In genomic region chr6:118530942-118531341, GRCh38 we compare ENCODE assay signal across 26 cellular contexts. TPM values are rescaled to one million over a fixed set of nuclear protein-coding genes. Genes with fewer than 3 reads are reported as not detected.
A peak's percentile ranks its signal among the peaks of the same experiment; 100 is the strongest.
DNase-seq lines count a peak whose midpoint lies in the region; ATAC-seq and TF ChIP-seq lines count a peak whose summit lies in the region.
"Had no signal": no experiment of that assay in that cellular context is flagged by ENCODE, and none has a peak within 500 bp of the region (broad histone marks: within the 10 kb centered on the region; RNA-seq: fewer than 3 reads in every experiment).

No MANE protein-coding gene starts in this region.

- H3K4me1 ChIP-seq in HEK293 (ENCODE audit: control insufficient read depth, insufficient read depth, low read length): no peaks in the 10 kb centered on the region
- H3K4me1 ChIP-seq: BE2C, BLaER1 had no signal

- peaks cover 72% of the 10 kb centered on the region for H3K4me1 Mint-ChIP-seq in activated naive CD4-positive, alpha-beta T cell treated with anti-CD3 and anti-CD28 coated beads, Interleukin-2, amount 50 U/mL, for 24 hours
- peaks cover 48% of the 10 kb centered on the region for H3K4me1 Mint-ChIP-seq in activated naive CD4-positive, alpha-beta T cell treated with anti-CD3 and anti-CD28 coated beads for 36 hours (ENCODE audit: low read depth)
- H3K4me1 Mint-ChIP-seq in T-helper 17 cell: peaks cover 36% of the 10 kb centered on the region
- H3K4me1 Mint-ChIP-seq: CD14-positive monocyte had no signal

- peaks cover 19% of the 10 kb centered on the region for H3K36me3 Mint-ChIP-seq in activated naive CD4-positive, alpha-beta T cell treated with anti-CD3 and anti-CD28 coated beads, Interleukin-2, amount 50 U/mL, for 24 hours
- peaks cover 27% of the 10 kb centered on the region for H3K36me3 Mint-ChIP-seq in activated naive CD4-positive, alpha-beta T cell treated with anti-CD3 and anti-CD28 coated beads for 36 hours (ENCODE audit: low read depth)
- peaks cover 6% of the 10 kb centered on the region for H3K36me3 Mint-ChIP-seq in T-helper 17 cell (ENCODE audit: low read depth)

- POLR2A ChIA-PET in HEK293 (lab: Yijun Ruan, JAX): no interaction called here

- H3K4me3 ChIP-seq in HEK293 (ENCODE audit: low read depth, low read length): no peak overlapping the region
- H3K4me3 ChIP-seq: BLaER1, GM12878 had no signal

- H3K27ac ChIP-seq in HEK293 (ENCODE audit: extremely low read depth, low read depth, low read length): no peak overlapping the region
- H3K27ac ChIP-seq: BLaER1 had no signal

- H3K27ac Mint-ChIP-seq in activated naive CD4-positive, alpha-beta T cell treated with anti-CD3 and anti-CD28 coated beads, Interleukin-2, amount 50 U/mL, for 24 hours: peak overlapping the region; percentile 24
- no peak overlapping the region for H3K27ac Mint-ChIP-seq in activated naive CD4-positive, alpha-beta T cell treated with anti-CD3 and anti-CD28 coated beads for 36 hours
- no peak overlapping the region for H3K27ac Mint-ChIP-seq in T-helper 17 cell

- H3K27me3 Mint-ChIP-seq in activated naive CD4-positive, alpha-beta T cell treated with anti-CD3 and anti-CD28 coated beads, Interleukin-2, amount 50 U/mL, for 24 hours: no peaks in the 10 kb centered on the region
- no peaks in the 10 kb centered on the region for H3K27me3 Mint-ChIP-seq in activated naive CD4-positive, alpha-beta T cell treated with anti-CD3 and anti-CD28 coated beads for 36 hours (ENCODE audit: low read depth)
- no peaks in the 10 kb centered on the region for H3K27me3 Mint-ChIP-seq in T-helper 17 cell
- H3K27me3 Mint-ChIP-seq: CD4-positive, alpha-beta memory T cell; CD4-positive, CD25-positive, alpha-beta regulatory T cell; CD8-positive, alpha-beta memory T cell had no signal

- intact Hi-C loops in activated naive CD4-positive, alpha-beta T cell treated with anti-CD3 and anti-CD28 coated beads for 36 hours (cut with micrococcal nuclease): no loop called here

- no peak for DNase-seq in activated naive CD4-positive, alpha-beta T cell treated with anti-CD3 and anti-CD28 coated beads for 36 hours
- DNase-seq in T-helper 17 cell: no peak
- DNase-seq: 8988T; ACHN; BE2C; C1 segment of cervical spinal cord; CD4-positive, alpha-beta memory T cell; CD4-positive, CD25-positive, alpha-beta regulatory T cell; CD8-positive, alpha-beta memory T cell; COR-L47; DMS 273 treated with DMSO at 0.1 percent for 48 hours; DMS153; DMS53; DMS79; DND-41; EL; GDM1 had no signal

- CTCF ChIA-PET in activated naive CD4-positive, alpha-beta T cell treated with anti-CD3 and anti-CD28 coated beads for 36 hours (lab: Charles Lee): interaction anchor here (1.0 kb wide), 1 partner anchor 104 kb away, joined by 3 read pairs; no protein-coding TSS in a partner anchor
- CTCF ChIA-PET in HEK293 (lab: Yijun Ruan, JAX): interaction anchor here (0.7 kb wide), 2 partner anchors 555 to 1053 kb away, joined by 3 read pairs; no protein-coding TSS in a partner anchor

- no peaks in the 10 kb centered on the region for H3K36me3 ChIP-seq in HEK293 (ENCODE audit: control insufficient read depth in 2 of 2, insufficient read depth in 1 of 2, low read length in 2 of 2)
- H3K36me3 ChIP-seq: BE2C, BLaER1 had no signal

- no peaks in the 10 kb centered on the region; the same call in 1 of the 2 replicates for H3K9me3 ChIP-seq in HEK293 (ENCODE audit: control insufficient read depth, insufficient read depth, low read depth, low read length)
- H3K9me3 ChIP-seq in T-helper 17 cell (ENCODE audit: control insufficient read depth, low read length, poor library complexity, severe bottlenecking): no peaks in the 10 kb centered on the region
- H3K9me3 ChIP-seq: BE2C had no signal

- ATAC-seq in T-helper 17 cell: no peak
- no peak for ATAC-seq in HG03432 (IDR thresholded peaks at IDR 0.05; ENCODE audit: unreplicated experiment)
- ATAC-seq: GM12878 had no signal

- no peak for TF ChIP-seq CTCF in HEK293 (tag by site-specific recombination; IDR thresholded peaks at IDR 0.05)

- no peak overlapping the region for H3K4me3 Mint-ChIP-seq in activated naive CD4-positive, alpha-beta T cell treated with anti-CD3 and anti-CD28 coated beads, Interleukin-2, amount 50 U/mL, for 24 hours
- H3K4me3 Mint-ChIP-seq in activated naive CD4-positive, alpha-beta T cell treated with anti-CD3 and anti-CD28 coated beads for 36 hours: no peak overlapping the region
- H3K4me3 Mint-ChIP-seq in T-helper 17 cell: peak overlapping the region; percentile 13
- H3K4me3 Mint-ChIP-seq: CD14-positive monocyte had no signal

- peaks cover 8% of the 10 kb centered on the region for H3K9me3 Mint-ChIP-seq in activated naive CD4-positive, alpha-beta T cell treated with anti-CD3 and anti-CD28 coated beads, Interleukin-2, amount 50 U/mL, for 24 hours
- H3K9me3 Mint-ChIP-seq in activated naive CD4-positive, alpha-beta T cell treated with anti-CD3 and anti-CD28 coated beads for 36 hours: peaks cover 15% of the 10 kb centered on the region

TF ChIP-seq in HEK293, 187 proteins besides CTCF, POLR2A, EP300 and RAD21:
- TF ChIP-seq, protein P1, sequence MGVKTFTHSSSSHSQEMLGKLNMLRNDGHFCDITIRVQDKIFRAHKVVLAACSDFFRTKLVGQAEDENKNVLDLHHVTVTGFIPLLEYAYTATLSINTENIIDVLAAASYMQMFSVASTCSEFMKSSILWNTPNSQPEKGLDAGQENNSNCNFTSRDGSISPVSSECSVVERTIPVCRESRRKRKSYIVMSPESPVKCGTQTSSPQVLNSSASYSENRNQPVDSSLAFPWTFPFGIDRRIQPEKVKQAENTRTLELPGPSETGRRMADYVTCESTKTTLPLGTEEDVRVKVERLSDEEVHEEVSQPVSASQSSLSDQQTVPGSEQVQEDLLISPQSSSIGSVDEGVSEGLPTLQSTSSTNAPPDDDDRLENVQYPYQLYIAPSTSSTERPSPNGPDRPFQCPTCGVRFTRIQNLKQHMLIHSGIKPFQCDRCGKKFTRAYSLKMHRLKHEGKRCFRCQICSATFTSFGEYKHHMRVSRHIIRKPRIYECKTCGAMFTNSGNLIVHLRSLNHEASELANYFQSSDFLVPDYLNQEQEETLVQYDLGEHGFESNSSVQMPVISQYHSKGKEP (tag by site-specific recombination; IDR thresholded peaks at IDR 0.05): no peak
- TF ChIP-seq, protein P2, sequence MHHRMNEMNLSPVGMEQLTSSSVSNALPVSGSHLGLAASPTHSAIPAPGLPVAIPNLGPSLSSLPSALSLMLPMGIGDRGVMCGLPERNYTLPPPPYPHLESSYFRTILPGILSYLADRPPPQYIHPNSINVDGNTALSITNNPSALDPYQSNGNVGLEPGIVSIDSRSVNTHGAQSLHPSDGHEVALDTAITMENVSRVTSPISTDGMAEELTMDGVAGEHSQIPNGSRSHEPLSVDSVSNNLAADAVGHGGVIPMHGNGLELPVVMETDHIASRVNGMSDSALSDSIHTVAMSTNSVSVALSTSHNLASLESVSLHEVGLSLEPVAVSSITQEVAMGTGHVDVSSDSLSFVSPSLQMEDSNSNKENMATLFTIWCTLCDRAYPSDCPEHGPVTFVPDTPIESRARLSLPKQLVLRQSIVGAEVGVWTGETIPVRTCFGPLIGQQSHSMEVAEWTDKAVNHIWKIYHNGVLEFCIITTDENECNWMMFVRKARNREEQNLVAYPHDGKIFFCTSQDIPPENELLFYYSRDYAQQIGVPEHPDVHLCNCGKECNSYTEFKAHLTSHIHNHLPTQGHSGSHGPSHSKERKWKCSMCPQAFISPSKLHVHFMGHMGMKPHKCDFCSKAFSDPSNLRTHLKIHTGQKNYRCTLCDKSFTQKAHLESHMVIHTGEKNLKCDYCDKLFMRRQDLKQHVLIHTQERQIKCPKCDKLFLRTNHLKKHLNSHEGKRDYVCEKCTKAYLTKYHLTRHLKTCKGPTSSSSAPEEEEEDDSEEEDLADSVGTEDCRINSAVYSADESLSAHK (tag by site-specific recombination; IDR thresholded peaks at IDR 0.05): peak; percentile 58; the same call in 1 of the 2 replicates
- TF ChIP-seq ZNF488 (tag by site-specific recombination; IDR thresholded peaks at IDR 0.05) (no peak), ZNF184 (tag by site-specific recombination; IDR thresholded peaks at IDR 0.05) (no peak), SETDB1 (IDR thresholded peaks at IDR 0.05; ENCODE audit: insufficient read length, low read length) (peak; percentile 68)
- TF ChIP-seq, protein P3, sequence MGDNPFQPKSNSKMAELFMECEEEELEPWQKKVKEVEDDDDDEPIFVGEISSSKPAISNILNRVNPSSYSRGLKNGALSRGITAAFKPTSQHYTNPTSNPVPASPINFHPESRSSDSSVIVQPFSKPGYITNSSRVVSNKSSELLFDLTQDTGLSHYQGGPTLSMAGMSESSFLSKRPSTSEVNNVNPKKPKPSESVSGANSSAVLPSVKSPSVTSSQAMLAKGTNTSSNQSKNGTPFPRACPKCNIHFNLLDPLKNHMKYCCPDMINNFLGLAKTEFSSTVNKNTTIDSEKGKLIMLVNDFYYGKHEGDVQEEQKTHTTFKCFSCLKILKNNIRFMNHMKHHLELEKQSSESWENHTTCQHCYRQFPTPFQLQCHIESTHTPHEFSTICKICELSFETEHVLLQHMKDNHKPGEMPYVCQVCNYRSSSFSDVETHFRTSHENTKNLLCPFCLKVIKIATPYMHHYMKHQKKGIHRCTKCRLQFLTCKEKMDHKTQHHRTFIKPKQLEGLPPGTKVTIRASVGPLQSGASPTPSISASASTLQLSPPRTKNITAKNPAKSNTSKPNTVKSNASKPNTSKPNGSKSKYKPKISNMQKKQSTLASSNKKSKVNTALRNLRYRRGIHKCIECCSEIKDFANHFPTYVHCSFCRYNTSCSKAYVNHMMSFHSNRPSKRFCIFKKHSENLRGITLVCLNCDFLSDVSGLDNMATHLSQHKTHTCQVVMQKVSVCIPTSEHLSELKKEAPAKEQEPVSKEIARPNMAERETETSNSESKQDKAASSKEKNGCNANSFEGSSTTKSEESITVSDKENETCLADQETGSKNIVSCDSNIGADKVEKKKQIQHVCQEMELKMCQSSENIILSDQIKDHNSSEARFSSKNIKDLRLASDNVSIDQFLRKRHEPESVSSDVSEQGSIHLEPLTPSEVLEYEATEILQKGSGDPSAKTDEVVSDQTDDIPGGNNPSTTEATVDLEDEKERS (tag by site-specific recombination; IDR thresholded peaks at IDR 0.05): peak; percentile 59; the same call in 1 of the 2 replicates

RNA-seq across cellular contexts. Expression of gene PLN, which starts 17.2 kb away (rescaled TPM):
- not detected for total RNA-seq in activated naive CD4-positive, alpha-beta T cell treated with anti-CD3 and anti-CD28 coated beads for 36 hours
- total RNA-seq in T-helper 17 cell: not detected
- total RNA-seq: A673; CD4-positive, alpha-beta memory T cell; CD4-positive, CD25-positive, alpha-beta regulatory T cell; CD8-positive, alpha-beta memory T cell; Daoy; G401; GM12878 had no signal
